Comparison of ENCODE assay signal across 21 cellular contexts in genomic region chr5:14824490-14824889, GRCh38. TPM values are rescaled to one million over a fixed set of nuclear protein-coding genes. Genes with fewer than 3 reads are reported as not detected.
A peak's percentile ranks its signal among the peaks of the same experiment; 100 is the strongest.
DNase-seq lines count a peak whose midpoint lies in the region; ATAC-seq, FAIRE-seq and TF ChIP-seq lines count a peak whose summit lies in the region.
"Had no signal": no experiment of that assay in that cellular context is flagged by ENCODE, and none has a peak within 500 bp of the region (broad histone marks: within the 10 kb centered on the region; RNA-seq: fewer than 3 reads in every experiment).

No MANE protein-coding gene starts in this region.

- no peak overlapping the region for H3K4me3 ChIP-seq in right atrium auricular region
- H3K4me3 ChIP-seq in right lobe of liver, result no peak overlapping the region
- no peak overlapping the region for H3K4me3 ChIP-seq in small intestine (ENCODE audit: low read depth in 1 of 2, low read length in 2 of 2)
- H3K4me3 ChIP-seq in brain microvascular endothelial cell (ENCODE audit: low read depth, low read length), result no peak overlapping the region
- H3K4me3 ChIP-seq: GM23248, MG63 had no signal

- peak overlapping the region in 1 of 2 donors; percentile 0 for H3K27ac ChIP-seq in right atrium auricular region
- peak overlapping the region; percentile 8 for H3K27ac ChIP-seq in VCaP
- peak overlapping the region; percentile 61 to 70 (median 67) for H3K27ac ChIP-seq in right lobe of liver
- H3K27ac ChIP-seq in small intestine (ENCODE audit: low read depth in 1 of 2, low read length in 1 of 2), result no peak overlapping the region
- H3K27ac ChIP-seq in brain microvascular endothelial cell, result no peak overlapping the region
- H3K27ac ChIP-seq: GM23248, RWPE1 had no signal

- ATAC-seq in left ventricle myocardium superior (peak; percentile 19), right lobe of liver (peak; percentile 60 to 75 (median 70))
- ATAC-seq: Panc1 had no signal

- no peak for TF ChIP-seq CTCF in right atrium auricular region (IDR thresholded peaks at IDR 0.05)
- TF ChIP-seq CTCF in VCaP (conservative IDR thresholded peaks at IDR 0.05), result no peak
- TF ChIP-seq CTCF in right lobe of liver (IDR thresholded peaks at IDR 0.05), result no peak
- TF ChIP-seq CTCF in brain microvascular endothelial cell (IDR thresholded peaks at IDR 0.05; ENCODE audit: low read depth, low read length, missing control alignments), result no peak

- 54% methylated on average over 3 of the region's 3 CpGs for WGBS in right lobe of liver (ENCODE audit: insufficient coverage, low coverage, low lambda C conversion rate, missing lambda C conversion rate)
- WGBS in small intestine, 3 donors, result 47 to 77% (median 63%) methylated on average over 3 of the region's 3 CpGs

- H3K27me3 ChIP-seq in right atrium auricular region (no peaks in the 10 kb centered on the region), right lobe of liver (no peaks in the 10 kb centered on the region), small intestine (ENCODE audit: control insufficient read depth in 2 of 2, insufficient read depth in 2 of 2, low read length in 2 of 2) (no peaks in the 10 kb centered on the region), brain microvascular endothelial cell (replicated peaks) (no peaks in the 10 kb centered on the region)
- H3K27me3 ChIP-seq: MG63 had no signal

- no peak for TF ChIP-seq POLR2A in right lobe of liver (IDR thresholded peaks at IDR 0.05)

- no peak for FAIRE-seq in small intestine (lab: Jason Lieb, UNC)
- FAIRE-seq: GM12891 had no signal

- H3K9me3 ChIP-seq in right atrium auricular region (no peaks in the 10 kb centered on the region), right lobe of liver (no peaks in the 10 kb centered on the region), small intestine (ENCODE audit: control insufficient read depth, low read depth) (no peaks in the 10 kb centered on the region)
- H3K9me3 ChIP-seq: Caco-2 had no signal

- intact Hi-C loops in left ventricle myocardium superior (cut with micrococcal nuclease) (no loop called here), right lobe of liver (cut with DNase I) (no loop called here)

- H3K36me3 ChIP-seq in right atrium auricular region (no peaks in the 10 kb centered on the region), right lobe of liver (no peaks in the 10 kb centered on the region), small intestine (ENCODE audit: control insufficient read depth in 2 of 2, insufficient read depth in 2 of 2, low read length in 2 of 2) (no peaks in the 10 kb centered on the region), brain microvascular endothelial cell (replicated peaks) (no peaks in the 10 kb centered on the region)
- H3K36me3 ChIP-seq: MG63 had no signal

- peaks cover 0 to 31% of the 10 kb centered on the region in 2 donors for H3K4me1 ChIP-seq in right atrium auricular region
- H3K4me1 ChIP-seq in right lobe of liver, result peaks cover 0 to 32% (median 5%) of the 10 kb centered on the region in 4 donors
- peaks cover 0 to 2% of the 10 kb centered on the region in 2 donors for H3K4me1 ChIP-seq in small intestine (ENCODE audit: control insufficient read depth in 2 of 2, insufficient read depth in 1 of 2, low read depth in 1 of 2, low read length in 1 of 2)
- H3K4me1 ChIP-seq: Caco-2 had no signal

- in situ Hi-C loops in brain microvascular endothelial cell (cut with HindIII; ENCODE audit: low pct_ligation_motif_present, low sequenced_read_pairs), result no loop called here

- DNase-seq in left ventricle myocardium superior, result no peak
- DNase-seq in right atrium auricular region (ENCODE audit: low spot score), result no peak
- DNase-seq in right lobe of liver, result peak in 2 of 3 donors; percentile 34 to 57
- peak; percentile 21 for DNase-seq in small intestine
- no peak for DNase-seq in effector CD4-positive, alpha-beta T cell
- no peak for DNase-seq in GF-D8 (lab: John Stamatoyannopoulos, UW)
- DNase-seq in brain microvascular endothelial cell, result no peak
- DNase-seq: Caco-2, DMS79, EL, GDM1, GM23248, H7, MG63, NCI-H2029, NCI-H526 treated with DMSO at 0.1 percent for 48 hours, SHP77 had no signal

RNA-seq across cellular contexts. Expression of gene ANKH, which starts 47.1 kb away (rescaled TPM):
- total RNA-seq in left ventricle myocardium superior, result 166 TPM
- total RNA-seq in right atrium auricular region, result 10 to 100 TPM; 52.3 to 80.4 TPM
- 100 to 1,000 TPM in 1 of 6 experiments, 10 to 100 TPM in 5; 38.5 to 121 (median 61.9) TPM for total RNA-seq in right lobe of liver
- 10 to 100 TPM; 33.0 to 43.2 (median 40.6) TPM for polyA plus RNA-seq in small intestine

Comparison
In these comparisons a context has a peak if more than half of its experiments do, and no peak if none do; other contexts are left out.
1. DNase-seq: peak in right lobe of liver (2 of 3) and small intestine (single experiment); none in left ventricle myocardium superior (single experiment), right atrium auricular region (single experiment), effector CD4-positive, alpha-beta T cell (single experiment), GF-D8 (single experiment) and brain microvascular endothelial cell (single experiment).
2. H3K27ac ChIP-seq: peak in VCaP (single experiment) and right lobe of liver (3 of 3); none in small intestine (0 of 2) and brain microvascular endothelial cell (single experiment).